Comparison of ENCODE assay signal across 23 cellular contexts in the genomic region with DNA sequence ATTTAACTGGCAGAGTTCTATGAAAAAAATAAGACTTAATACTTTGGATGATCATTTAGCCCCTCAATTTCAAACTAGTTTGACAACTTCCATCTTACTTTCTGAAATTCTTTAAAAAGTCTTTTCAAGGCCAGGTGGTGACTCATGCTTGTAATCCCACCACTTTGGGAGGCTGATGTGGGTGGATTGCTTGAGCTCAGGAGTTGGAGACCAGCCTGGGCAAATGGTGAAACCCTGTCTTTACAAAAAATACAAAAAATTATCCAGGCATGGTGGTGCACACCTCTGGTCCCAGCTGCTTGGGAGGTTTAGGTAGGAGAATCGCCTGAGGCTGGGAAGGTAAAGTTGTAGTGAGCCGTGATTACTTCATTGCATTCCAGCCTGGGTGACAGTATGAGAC.
DNase-seq lines count a peak whose midpoint lies in the region; ATAC-seq and TF ChIP-seq lines count a peak whose summit lies in the region.
"Had no signal": no experiment of that assay in that cellular context is flagged by ENCODE, and none has a peak within 500 bp of the region (broad histone marks: within the 10 kb centered on the region; RNA-seq: fewer than 3 reads in every experiment).

No MANE protein-coding gene starts in this region.

- H3K36me3 Mint-ChIP-seq in effector memory CD8-positive, alpha-beta T cell (ENCODE audit: insufficient read depth) = no peaks in the 10 kb centered on the region
- H3K36me3 Mint-ChIP-seq: stimulated activated effector memory CD8-positive, alpha-beta T cell treated with anti-CD3 and anti-CD28 coated beads, Interleukin-12 subunit alpha, Interleukin-12 subunit beta, amount 100 ng/mL, for 72 hours had no signal

- H4K12ac ChIP-seq in trophoblast cell (ENCODE audit: low read depth, low read length) = no peak overlapping the region

- no peak overlapping the region for H3K23ac ChIP-seq in trophoblast cell (ENCODE audit: low read length)

- no peaks in the 10 kb centered on the region for H3K27me3 Mint-ChIP-seq in effector memory CD8-positive, alpha-beta T cell
- H3K27me3 Mint-ChIP-seq: activated CD4-positive, alpha-beta memory T cell treated with anti-CD3 and anti-CD28 coated beads, Interleukin-2, amount 10 ng/mL, durations not matched to agents 7 days and 5 days had no signal

- H3K27ac Mint-ChIP-seq in effector memory CD8-positive, alpha-beta T cell = no peak overlapping the region
- H3K27ac Mint-ChIP-seq: activated CD4-positive, alpha-beta memory T cell treated with anti-CD3 and anti-CD28 coated beads, Interleukin-2, amount 10 ng/mL, durations not matched to agents 7 days and 5 days; activated naive CD4-positive, alpha-beta T cell treated with anti-CD3 and anti-CD28 coated beads for 36 hours; stimulated activated effector memory CD8-positive, alpha-beta T cell treated with anti-CD3 and anti-CD28 coated beads, Interleukin-12 subunit alpha, Interleukin-12 subunit beta, amount 100 ng/mL, for 72 hours had no signal

- H2BK12ac ChIP-seq in trophoblast cell (ENCODE audit: low read length) = no peak overlapping the region

- no peak overlapping the region for H3K27ac ChIP-seq in GM23248
- H3K27ac ChIP-seq in trophoblast cell (ENCODE audit: low read depth, low read length) = no peak overlapping the region
- no peak overlapping the region for H3K27ac ChIP-seq in upper lobe of left lung
- H3K27ac ChIP-seq: body of pancreas, SJCRH30 had no signal

- H3K27me3 ChIP-seq in GM23248 (replicated peaks; ENCODE audit: insufficient read depth) (no peaks in the 10 kb centered on the region), endocrine pancreas (ENCODE audit: control insufficient read depth, insufficient read depth, low read length) (no peaks in the 10 kb centered on the region), trophoblast cell (ENCODE audit: insufficient read depth, low read length) (no peaks in the 10 kb centered on the region), upper lobe of left lung (no peaks in the 10 kb centered on the region)
- H3K27me3 ChIP-seq: body of pancreas, SJCRH30 had no signal

- no peaks in the 10 kb centered on the region; the same call in 1 of the 2 replicates for H4K20me1 ChIP-seq in GM23248 (ENCODE audit: insufficient read depth)

- H3K9me2 ChIP-seq in GM23248 (ENCODE audit: insufficient read depth) = no peaks in the 10 kb centered on the region

- no peak for TF ChIP-seq POLR2A in upper lobe of left lung (IDR thresholded peaks at IDR 0.05)

- no peak overlapping the region for H2AK5ac ChIP-seq in trophoblast cell (ENCODE audit: low read length)

- H3K14ac ChIP-seq in trophoblast cell (ENCODE audit: low read length) = no peak overlapping the region

- H2BK5ac ChIP-seq in trophoblast cell (ENCODE audit: low read depth, low read length, poor library complexity) = no peak overlapping the region

- H3K4me1 ChIP-seq in GM23248 (ENCODE audit: insufficient read depth) (peaks cover 13% of the 10 kb centered on the region; the same call in 1 of the 2 replicates), endocrine pancreas (ENCODE audit: control insufficient read depth, insufficient read depth, low read length) (peaks cover 8% of the 10 kb centered on the region), trophoblast cell (ENCODE audit: control insufficient read depth in 1 of 2, insufficient read depth in 2 of 2, low read length in 2 of 2) (peaks cover 2 to 3% of the 10 kb centered on the region in 2 experiments), upper lobe of left lung (no peaks in the 10 kb centered on the region)
- H3K4me1 ChIP-seq: body of pancreas had no signal

- no peak for TF ChIP-seq EP300 in upper lobe of left lung (IDR thresholded peaks at IDR 0.05)

- H4K8ac ChIP-seq in trophoblast cell (ENCODE audit: low read depth, low read length) = no peak overlapping the region

- H3K4me1 Mint-ChIP-seq in effector memory CD8-positive, alpha-beta T cell (ENCODE audit: low read depth in 2 of 2) = peaks cover 2 to 6% of the 10 kb centered on the region in 2 donors
- H3K4me1 Mint-ChIP-seq: activated CD4-positive, alpha-beta memory T cell treated with anti-CD3 and anti-CD28 coated beads, Interleukin-2, amount 10 ng/mL, durations not matched to agents 7 days and 5 days; stimulated activated effector memory CD8-positive, alpha-beta T cell treated with anti-CD3 and anti-CD28 coated beads, Interleukin-12 subunit alpha, Interleukin-12 subunit beta, amount 100 ng/mL, for 72 hours had no signal

- H3K4me3 Mint-ChIP-seq in effector memory CD8-positive, alpha-beta T cell = no peak overlapping the region
- H3K4me3 Mint-ChIP-seq: activated CD4-positive, alpha-beta memory T cell treated with anti-CD3 and anti-CD28 coated beads, Interleukin-2, amount 10 ng/mL, durations not matched to agents 7 days and 5 days; activated naive CD4-positive, alpha-beta T cell treated with anti-CD3 and anti-CD28 coated beads for 36 hours; stimulated activated effector memory CD8-positive, alpha-beta T cell treated with anti-CD3 and anti-CD28 coated beads, Interleukin-12 subunit alpha, Interleukin-12 subunit beta, amount 100 ng/mL, for 72 hours had no signal

- no peak overlapping the region for H2BK120ac ChIP-seq in trophoblast cell (ENCODE audit: insufficient read depth, low read length, poor library complexity)

- H3K9me3 Mint-ChIP-seq in effector memory CD8-positive, alpha-beta T cell = no peaks in the 10 kb centered on the region
- H3K9me3 Mint-ChIP-seq: activated CD4-positive, alpha-beta memory T cell treated with anti-CD3 and anti-CD28 coated beads, Interleukin-2, amount 10 ng/mL, durations not matched to agents 7 days and 5 days; activated naive CD4-positive, alpha-beta T cell treated with anti-CD3 and anti-CD28 coated beads for 36 hours; stimulated activated effector memory CD8-positive, alpha-beta T cell treated with anti-CD3 and anti-CD28 coated beads, Interleukin-12 subunit alpha, Interleukin-12 subunit beta, amount 100 ng/mL, for 72 hours had no signal

- H3K9me3 ChIP-seq in GM23248 (ENCODE audit: low read depth) = no peaks in the 10 kb centered on the region
- H3K9me3 ChIP-seq in endocrine pancreas (ENCODE audit: control insufficient read depth, low read length) = no peaks in the 10 kb centered on the region
- no peaks in the 10 kb centered on the region for H3K9me3 ChIP-seq in trophoblast cell (ENCODE audit: insufficient read depth, low read depth, low read length)
- no peaks in the 10 kb centered on the region for H3K9me3 ChIP-seq in upper lobe of left lung
- H3K9me3 ChIP-seq: body of pancreas, SJCRH30 had no signal

- H4K91ac ChIP-seq in trophoblast cell (ENCODE audit: low read depth, low read length) = no peak overlapping the region

- H3F3A ChIP-seq in GM23248 (ENCODE audit: insufficient read depth) = peaks cover 11% of the 10 kb centered on the region; the same call in 1 of the 2 replicates

- no peak for TF ChIP-seq CTCF in upper lobe of left lung (IDR thresholded peaks at IDR 0.05)

- H3K79me2 ChIP-seq in GM23248 (ENCODE audit: insufficient read depth) = peaks cover 97% of the 10 kb centered on the region
- H3K79me2 ChIP-seq in trophoblast cell (ENCODE audit: control insufficient read depth, insufficient read depth, low read length, poor library complexity) = no peaks in the 10 kb centered on the region

- H3K18ac ChIP-seq in trophoblast cell (ENCODE audit: low read length) = no peak overlapping the region

- 95 to 100% methylated on average over 1 to 2 of the region's 2 CpGs for WGBS in GM23248 (ENCODE audit: low coverage in 1 of 2, low lambda C conversion rate in 2 of 2, missing lambda C conversion rate in 2 of 2), 2 experiments
- no CpG with 5 or more reads among the region's 2 CpGs for WGBS in trophoblast cell (ENCODE audit: extremely low coverage, insufficient coverage, insufficient read length)
- WGBS in upper lobe of left lung, 2 donors = 93 to 99% methylated on average over 2 of the region's 2 CpGs

- no peak overlapping the region for H3K4ac ChIP-seq in trophoblast cell (ENCODE audit: low read depth, low read length)

- H3K9ac ChIP-seq in GM23248 (no peak overlapping the region), endocrine pancreas (ENCODE audit: control insufficient read depth, insufficient read depth, low read length) (no peak overlapping the region), trophoblast cell (ENCODE audit: low read length) (no peak overlapping the region)

- H3K36me3 ChIP-seq in GM23248 (ENCODE audit: low read depth) (no peaks in the 10 kb centered on the region), endocrine pancreas (ENCODE audit: control insufficient read depth, insufficient read depth, low read length) (no peaks in the 10 kb centered on the region), trophoblast cell (ENCODE audit: control insufficient read depth in 1 of 2, insufficient read depth in 2 of 2, low read length in 2 of 2) (peaks cover 4 to 6% of the 10 kb centered on the region in 2 experiments), upper lobe of left lung (no peaks in the 10 kb centered on the region)
- H3K36me3 ChIP-seq: SJCRH30 had no signal

- DNase-seq in GM23248 (peak; percentile 47), RPMI7951 (ENCODE audit: low read depth) (peak; percentile 6), trophoblast cell (peak; percentile 92 to 96), upper lobe of left lung (no peak), T1000 (lab: John Stamatoyannopoulos, UW) (no peak)
- DNase-seq in effector memory CD8-positive, alpha-beta T cell = no peak
- DNase-seq: activated CD4-positive, alpha-beta memory T cell treated with anti-CD3 and anti-CD28 coated beads, Interleukin-2, amount 10 ng/mL, durations not matched to agents 7 days and 5 days; activated naive CD4-positive, alpha-beta T cell treated with anti-CD3 and anti-CD28 coated beads for 36 hours; activated T-cell treated with anti-CD3 and anti-CD28 coated beads, Interleukin-2, amount 50 U/mL, for 1 hour; body of pancreas; DMS79 treated with DMSO at 0.1 percent for 48 hours; HCEC 1CT; head of caudate nucleus; left ventricle myocardium superior; NCI-H1436; NCI-H526; occipital lobe; right cardiac atrium; T-helper 2 cell had no signal

- in situ Hi-C loops in GM23248 (cut with MboI) = no loop called here

- no peak overlapping the region for H3K4me3 ChIP-seq in GM23248
- H3K4me3 ChIP-seq in endocrine pancreas (ENCODE audit: control insufficient read depth, insufficient read depth, low read length) = peak overlapping the region; percentile 29
- no peak overlapping the region for H3K4me3 ChIP-seq in trophoblast cell (ENCODE audit: low read depth, low read length)
- no peak overlapping the region for H3K4me3 ChIP-seq in upper lobe of left lung
- H3K4me3 ChIP-seq: body of pancreas, SJCRH30 had no signal

- H2AFZ ChIP-seq in GM23248 (no peak overlapping the region), trophoblast cell (ENCODE audit: insufficient read depth, low read length, poor library complexity) (no peak overlapping the region)

- ATAC-seq in upper lobe of left lung (ENCODE audit: low FRiP score in 2 of 2) = no peak
- no peak for ATAC-seq in effector memory CD8-positive, alpha-beta T cell (replicated peaks)
- no peak for ATAC-seq in GM18502 (IDR thresholded peaks at IDR 0.05; ENCODE audit: poor library complexity, unreplicated experiment)
- ATAC-seq: body of pancreas; left ventricle myocardium superior; right cardiac atrium; stimulated activated effector memory CD8-positive, alpha-beta T cell treated with anti-CD3 and anti-CD28 coated beads, Interleukin-12 subunit alpha, Interleukin-12 subunit beta, amount 100 ng/mL, for 72 hours had no signal

- H3K79me1 ChIP-seq in trophoblast cell (ENCODE audit: low read length) = no peaks in the 10 kb centered on the region

- H3K4me2 ChIP-seq in GM23248 (ENCODE audit: unreplicated experiment) (no peak overlapping the region), trophoblast cell (ENCODE audit: low read length) (no peak overlapping the region)

Comparison
In these comparisons a context has a peak if more than half of its experiments do, and no peak if none do; other contexts are left out.
1. DNase-seq: peak in GM23248 (single experiment), RPMI7951 (single experiment) and trophoblast cell (2 of 2); none in upper lobe of left lung (0 of 2), T1000 (single experiment) and effector memory CD8-positive, alpha-beta T cell (0 of 3).